ENCODE assay signal across 8 cellular contexts in the genomic region with DNA sequence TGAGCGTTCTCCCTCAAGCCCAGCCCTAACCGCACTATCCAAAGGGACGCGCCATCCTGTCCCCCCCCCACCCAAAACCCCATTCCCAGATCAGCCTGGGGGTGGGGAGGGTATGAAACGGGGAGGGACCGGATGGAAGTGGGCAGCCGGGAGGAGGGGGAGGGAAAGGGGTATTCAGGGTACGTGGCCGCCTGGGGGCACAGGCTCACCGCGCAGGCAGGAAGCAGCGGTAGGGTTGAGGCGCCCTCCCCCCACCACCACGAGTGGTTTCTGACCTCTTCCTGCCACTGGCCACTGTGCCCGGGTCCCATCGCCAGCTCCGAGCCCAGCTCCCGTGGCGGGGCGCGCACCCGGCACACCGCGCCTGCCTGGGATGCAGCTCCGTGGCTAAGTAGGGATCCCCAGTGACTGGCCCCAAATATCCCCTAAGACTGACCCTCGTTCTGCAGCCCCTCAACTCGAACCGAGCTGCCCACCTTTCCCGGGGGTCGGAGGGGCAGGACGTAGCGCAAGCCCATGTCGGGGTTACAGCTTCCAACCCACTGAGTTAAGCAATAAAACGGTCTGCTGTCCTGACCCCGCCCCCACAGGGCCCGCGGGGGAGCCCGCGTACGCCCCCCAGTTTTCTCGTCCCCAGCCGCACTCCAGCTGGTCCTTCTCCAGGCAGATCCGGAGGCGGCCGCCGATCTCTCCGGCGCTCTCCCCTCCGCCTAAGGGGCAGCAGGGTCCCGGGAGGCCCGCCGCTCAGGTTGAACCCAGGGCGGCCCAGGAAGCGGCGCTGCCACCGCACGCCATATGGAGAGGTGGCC. TPM values are rescaled to one million over a fixed set of nuclear protein-coding genes. Genes with fewer than 3 reads are reported as not detected.
DNase-seq lines count a peak whose midpoint lies in the region; ATAC-seq and TF ChIP-seq lines count a peak whose summit lies in the region.

No MANE protein-coding gene starts in this region.

- no peak overlapping the region for H3K27ac Mint-ChIP-seq in IgD-negative memory B cell
- peak overlapping the region; percentile 95 for H3K27ac Mint-ChIP-seq in MCF 10A (ENCODE audit: low read depth, unreplicated experiment)
- peak overlapping the region in 2 of 6 donors; percentile 56 to 71 for H3K27ac Mint-ChIP-seq in immature natural killer cell

- peaks cover 1% of the 10 kb centered on the region for H3K36me3 Mint-ChIP-seq in IgD-negative memory B cell
- peaks cover 17% of the 10 kb centered on the region for H3K36me3 Mint-ChIP-seq in MCF 10A (ENCODE audit: insufficient read depth, unreplicated experiment)
- no peaks in the 10 kb centered on the region for H3K36me3 Mint-ChIP-seq in immature natural killer cell

- DNase-seq in GM03348 (ENCODE audit: low spot score): peak; percentile 92
- DNase-seq in T-helper 9 cell: peak; percentile 9
- peak; percentile 91 for DNase-seq in MCF 10A (ENCODE audit: unreplicated experiment)
- peak; percentile 63 to 71 (median 69) for DNase-seq in immature natural killer cell
- peak; percentile 71 for DNase-seq in stimulated activated CD4-positive, alpha-beta T cell treated with anti-CD3 and anti-CD28 coated beads, Interleukin-15, amount 100 ng/mL, for 24 hours
- no peak for DNase-seq in NCI-H2107 (lab: John Stamatoyannopoulos, UW)

- H3K4me1 Mint-ChIP-seq in IgD-negative memory B cell (peaks cover 0 to 4% (median 1%) of the 10 kb centered on the region in 3 donors), MCF 10A (ENCODE audit: insufficient read depth, unreplicated experiment) (peaks cover 56% of the 10 kb centered on the region), immature natural killer cell (peaks cover 19% of the 10 kb centered on the region in 2 donors)

- BruUV-seq in MCF 10A (replicated peaks; lab: Mats Ljungman, UMichigan): TSS peak; percentile 86

- no peak for ATAC-seq in GM21360 (IDR thresholded peaks at IDR 0.05; ENCODE audit: unreplicated experiment)

- peaks cover 0 to 3% (median 0%) of the 10 kb centered on the region in 3 donors for H3K9me3 Mint-ChIP-seq in IgD-negative memory B cell
- no peaks in the 10 kb centered on the region for H3K9me3 Mint-ChIP-seq in MCF 10A (ENCODE audit: unreplicated experiment)
- H3K9me3 Mint-ChIP-seq in immature natural killer cell: no peaks in the 10 kb centered on the region

- CTCF ChIA-PET in MCF 10A (lab: Yijun Ruan, JAX): interaction anchor here (0.6 to 3.7 kb wide), 10 partner anchors 9 to 1156 kb away, joined by 3 to 28 read pairs (median 4); no protein-coding TSS in a partner anchor

- intact Hi-C loops in MCF 10A (cut with micrococcal nuclease): loop anchor here (1.0 to 2.0 kb wide), 4 partner anchors 27 to 123 kb away; no protein-coding TSS in a partner anchor

- H3K27me3 Mint-ChIP-seq in IgD-negative memory B cell (peaks cover 38% of the 10 kb centered on the region), MCF 10A (ENCODE audit: insufficient read depth, unreplicated experiment) (no peaks in the 10 kb centered on the region), immature natural killer cell (ENCODE audit: low read depth in 3 of 3) (peaks cover 2 to 13% (median 13%) of the 10 kb centered on the region in 3 donors)

- POLR2A ChIA-PET in MCF 10A (lab: Yijun Ruan, JAX): interaction anchor here (0.7 to 5.3 kb wide), 13 partner anchors 9 to 129 kb away, joined by 3 to 108 read pairs (median 4); no protein-coding TSS in a partner anchor

- H3K4me3 Mint-ChIP-seq in IgD-negative memory B cell (peak overlapping the region; percentile 41 to 88 (median 81)), MCF 10A (ENCODE audit: unreplicated experiment) (peak overlapping the region; percentile 78), immature natural killer cell (peak overlapping the region; percentile 84 to 89 (median 87))

- TF ChIP-seq CTCF in MCF 10A (IDR thresholded peaks at IDR 0.05; ENCODE audit: unreplicated experiment): no peak

RNA-seq across cellular contexts. Expression of gene ACTN1, which starts 1.2 kb away (rescaled TPM):
- polyA plus RNA-seq in IgD-negative memory B cell (4.2 TPM), immature natural killer cell (1 to 10 TPM; 5.2 to 9.7 (median 9.3) TPM)
- 239 and 312 TPM in 2 replicates for total RNA-seq in MCF 10A (2022)
